In the genomic region with DNA sequence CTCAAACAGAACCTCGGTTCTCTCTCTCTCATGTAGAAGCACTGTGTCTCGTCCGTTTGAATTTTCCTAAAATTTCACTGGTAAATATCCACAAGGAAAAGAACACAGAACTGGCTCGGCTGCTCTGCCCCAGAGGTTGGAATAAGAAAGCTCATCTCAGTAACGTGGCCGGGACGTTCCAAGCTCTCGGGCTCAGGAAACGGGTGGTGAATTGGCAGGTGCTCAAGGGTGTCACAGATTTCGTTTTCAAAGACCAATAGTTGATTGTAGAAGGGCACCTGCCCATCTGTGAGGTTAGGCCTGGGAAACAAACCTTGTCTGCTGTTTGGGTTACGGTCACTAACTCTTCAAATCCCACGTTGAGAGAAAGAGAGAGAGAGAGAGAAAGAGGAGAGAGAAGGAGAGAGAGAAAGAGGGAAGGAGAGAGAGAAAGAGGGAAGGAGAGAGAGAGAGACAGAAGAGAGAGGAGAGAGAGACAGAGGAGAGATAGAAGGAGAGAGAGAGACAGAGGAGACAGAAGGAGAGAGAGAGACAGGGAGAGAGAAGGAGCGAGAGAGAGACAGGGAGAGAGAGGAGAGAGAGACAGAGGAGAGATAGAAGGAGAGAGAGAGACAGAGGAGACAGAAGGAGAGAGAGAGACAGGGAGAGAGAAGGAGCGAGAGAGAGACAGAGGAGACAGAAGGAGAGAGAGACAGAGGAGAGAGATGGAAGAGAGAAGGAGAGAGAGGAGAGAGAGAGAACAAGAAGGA, we compare ENCODE assay signal across 20 cellular contexts.
A peak's percentile ranks its signal among the peaks of the same experiment; 100 is the strongest.
DNase-seq lines count a peak whose midpoint lies in the region; ATAC-seq, FAIRE-seq and TF ChIP-seq lines count a peak whose summit lies in the region.
"Had no signal": no experiment of that assay in that cellular context is flagged by ENCODE, and none has a peak within 500 bp of the region (broad histone marks: within the 10 kb centered on the region; RNA-seq: fewer than 3 reads in every experiment).

No MANE protein-coding gene starts in this region.

- no peak for FAIRE-seq in urothelium cell line (lab: Jason Lieb, UNC)
- FAIRE-seq in GM19239 (lab: Jason Lieb, UNC): no peak

- no peaks in the 10 kb centered on the region for H3K36me3 ChIP-seq in CD4-positive, CD25-positive, alpha-beta regulatory T cell (ENCODE audit: control insufficient read depth, insufficient read depth, low read length)
- no peaks in the 10 kb centered on the region for H3K36me3 ChIP-seq in MM.1S (replicated peaks; ENCODE audit: insufficient read depth, low read length)
- H3K36me3 ChIP-seq in neural progenitor cell: no peaks in the 10 kb centered on the region
- H3K36me3 ChIP-seq: BE2C had no signal

- H3K27ac Mint-ChIP-seq in CD4-positive, CD25-positive, alpha-beta regulatory T cell: peak overlapping the region in 2 of 3 donors; percentile 18 to 57
- no peak overlapping the region for H3K27ac Mint-ChIP-seq in endothelial cell (ENCODE audit: unreplicated experiment)
- peak overlapping the region; percentile 15 for H3K27ac Mint-ChIP-seq in neural progenitor cell
- H3K27ac Mint-ChIP-seq: CD4-positive, alpha-beta T cell; HFFc6 had no signal

- H2AFZ ChIP-seq in MM.1S (ENCODE audit: low read length) (peak overlapping the region; percentile 53; the same call in 1 of the 2 replicates), neural progenitor cell (replicated peaks) (peak overlapping the region; percentile 30)
- H2AFZ ChIP-seq: GM23248 had no signal

- H3K9ac ChIP-seq in MM.1S (ENCODE audit: low read length) (no peak overlapping the region), neural progenitor cell (no peak overlapping the region)
- H3K9ac ChIP-seq: GM23248 had no signal

- H3K79me2 ChIP-seq in MM.1S (ENCODE audit: low read length) (no peaks in the 10 kb centered on the region), neural progenitor cell (ENCODE audit: low read depth) (no peaks in the 10 kb centered on the region)

- H3K4me1 Mint-ChIP-seq in CD4-positive, CD25-positive, alpha-beta regulatory T cell: peaks cover 0 to 4% (median 0%) of the 10 kb centered on the region in 4 donors
- H3K4me1 Mint-ChIP-seq in endothelial cell (ENCODE audit: unreplicated experiment) (no peaks in the 10 kb centered on the region), neural progenitor cell (peaks cover 33% of the 10 kb centered on the region)

- H3K27me3 ChIP-seq in CD4-positive, CD25-positive, alpha-beta regulatory T cell (ENCODE audit: control insufficient read depth, insufficient read depth, low read length): peaks cover 2% of the 10 kb centered on the region
- H3K27me3 ChIP-seq in MM.1S (replicated peaks; ENCODE audit: insufficient read depth, low read length) (no peaks in the 10 kb centered on the region), neural progenitor cell (no peaks in the 10 kb centered on the region)
- H3K27me3 ChIP-seq: BE2C had no signal

- H4K20me1 ChIP-seq in MM.1S (ENCODE audit: insufficient read depth, low read length) (no peaks in the 10 kb centered on the region), neural progenitor cell (ENCODE audit: low read depth) (no peaks in the 10 kb centered on the region)

- no peaks in the 10 kb centered on the region for H3K4me1 ChIP-seq in CD4-positive, CD25-positive, alpha-beta regulatory T cell (ENCODE audit: control insufficient read depth, insufficient read depth, low read length, poor library complexity, severe bottlenecking)
- H3K4me1 ChIP-seq in MM.1S (ENCODE audit: low read length) (no peaks in the 10 kb centered on the region), neural progenitor cell (peaks cover 29% of the 10 kb centered on the region)
- H3K4me1 ChIP-seq: BE2C had no signal

- H3K4me2 ChIP-seq in MM.1S (ENCODE audit: low read depth, low read length): peak overlapping the region; percentile 16; the same call in 1 of the 2 replicates
- H3K4me2 ChIP-seq in neural progenitor cell: no peak overlapping the region

- H3K9me2 ChIP-seq in MM.1S (replicated peaks; ENCODE audit: insufficient read depth, low read length): no peaks in the 10 kb centered on the region

- H3K4me3 ChIP-seq in CD4-positive, CD25-positive, alpha-beta regulatory T cell (ENCODE audit: low read depth, low read length): no peak overlapping the region
- H3K4me3 ChIP-seq in MM.1S (ENCODE audit: low read length): no peak overlapping the region
- H3K4me3 ChIP-seq in neural progenitor cell: no peak overlapping the region
- H3K4me3 ChIP-seq: GM23248 had no signal

- no peak overlapping the region for H3K4me3 Mint-ChIP-seq in CD4-positive, CD25-positive, alpha-beta regulatory T cell
- H3K4me3 Mint-ChIP-seq in endothelial cell (ENCODE audit: unreplicated experiment) (peak overlapping the region; percentile 72), neural progenitor cell (no peak overlapping the region)
- H3K4me3 Mint-ChIP-seq: CD4-positive, alpha-beta T cell; HFFc6 had no signal

- H3K9me3 Mint-ChIP-seq in CD4-positive, CD25-positive, alpha-beta regulatory T cell: peaks cover 0 to 4% (median 3%) of the 10 kb centered on the region in 7 donors
- H3K9me3 Mint-ChIP-seq in endothelial cell (ENCODE audit: unreplicated experiment) (peaks cover 33% of the 10 kb centered on the region), neural progenitor cell (no peaks in the 10 kb centered on the region)
- H3K9me3 Mint-ChIP-seq: CD4-positive, alpha-beta T cell; HFFc6 had no signal

- H3K36me3 Mint-ChIP-seq in CD4-positive, CD25-positive, alpha-beta regulatory T cell: no peaks in the 10 kb centered on the region
- H3K36me3 Mint-ChIP-seq in endothelial cell (ENCODE audit: low read depth, unreplicated experiment) (peaks cover 27% of the 10 kb centered on the region), neural progenitor cell (no peaks in the 10 kb centered on the region)

- peaks cover 22% of the 10 kb centered on the region for H3K27me3 Mint-ChIP-seq in CD4-positive, CD25-positive, alpha-beta regulatory T cell
- H3K27me3 Mint-ChIP-seq in endothelial cell (ENCODE audit: unreplicated experiment) (peaks cover 34% of the 10 kb centered on the region), neural progenitor cell (ENCODE audit: insufficient read depth, low read depth) (peaks cover 15% of the 10 kb centered on the region)

- no peak overlapping the region for H3K27ac ChIP-seq in CD4-positive, CD25-positive, alpha-beta regulatory T cell (ENCODE audit: insufficient read depth, low read length, poor library complexity, severe bottlenecking)
- peak overlapping the region; percentile 15; the same call in 1 of the 2 replicates for H3K27ac ChIP-seq in MM.1S (ENCODE audit: low read length)
- no peak overlapping the region for H3K27ac ChIP-seq in neural progenitor cell
- H3K27ac ChIP-seq: GM23248 had no signal

- TF ChIP-seq CTCF in MM.1S (IDR thresholded peaks at IDR 0.05; ENCODE audit: low read length) (no peak), endothelial cell (IDR thresholded peaks at IDR 0.05; ENCODE audit: unreplicated experiment) (no peak), neural progenitor cell (IDR thresholded peaks at IDR 0.05) (no peak)

- H3F3A ChIP-seq in MM.1S (ENCODE audit: insufficient read depth, low read length) (no peaks in the 10 kb centered on the region), neural progenitor cell (ENCODE audit: low read depth) (peaks cover 44% of the 10 kb centered on the region)

- no peaks in the 10 kb centered on the region for H3K9me3 ChIP-seq in CD4-positive, CD25-positive, alpha-beta regulatory T cell (ENCODE audit: control insufficient read depth in 2 of 2, low read length in 2 of 2)
- no peaks in the 10 kb centered on the region for H3K9me3 ChIP-seq in MM.1S (replicated peaks; ENCODE audit: insufficient read depth, low read length)
- no peaks in the 10 kb centered on the region for H3K9me3 ChIP-seq in neural progenitor cell (ENCODE audit: low read depth)
- H3K9me3 ChIP-seq: BE2C had no signal

- DNase-seq in CD4-positive, CD25-positive, alpha-beta regulatory T cell: no peak
- DNase-seq in MM.1S: peak; percentile 50
- DNase-seq in endothelial cell (ENCODE audit: low spot score): no peak
- peak; percentile 21 for DNase-seq in neural progenitor cell (ENCODE audit: low spot score)
- no peak for DNase-seq in urothelium cell line (ENCODE audit: low spot score)
- no peak for DNase-seq in medulla oblongata (ENCODE audit: extremely low spot score)
- DNase-seq in GM19239 (ENCODE audit: insufficient read length, low spot score): no peak
- DNase-seq in NK-92 treated with Interleukin-12 subunit alpha and Interleukin-12 subunit beta, amount 100 ng/mL, for 24 hours (lab: John Stamatoyannopoulos, UW): no peak
- DNase-seq: BE2C; Calu3; CD4-positive, alpha-beta T cell; GF-D8; GM23248; HFFc6; KBM-7; NCI-H1694 treated with DMSO at 0.1 percent for 48 hours; NCI-H510A; NCI-H774; OCI-M1; SIG-M5 had no signal

- no peak for ATAC-seq in CD4-positive, CD25-positive, alpha-beta regulatory T cell (ENCODE audit: low read depth in 2 of 2)

Comparison
In these comparisons a context has a peak if more than half of its experiments do, and no peak if none do; other contexts are left out.
1. DNase-seq: peak in MM.1S (single experiment) and neural progenitor cell (single experiment); none in CD4-positive, CD25-positive, alpha-beta regulatory T cell (0 of 3), endothelial cell (single experiment), urothelium cell line (single experiment), medulla oblongata (single experiment), GM19239 (single experiment) and NK-92 treated with Interleukin-12 subunit alpha and Interleukin-12 subunit beta, amount 100 ng/mL, for 24 hours (single experiment).